1 cellular context compared by ENCODE assay signal in the genomic region with DNA sequence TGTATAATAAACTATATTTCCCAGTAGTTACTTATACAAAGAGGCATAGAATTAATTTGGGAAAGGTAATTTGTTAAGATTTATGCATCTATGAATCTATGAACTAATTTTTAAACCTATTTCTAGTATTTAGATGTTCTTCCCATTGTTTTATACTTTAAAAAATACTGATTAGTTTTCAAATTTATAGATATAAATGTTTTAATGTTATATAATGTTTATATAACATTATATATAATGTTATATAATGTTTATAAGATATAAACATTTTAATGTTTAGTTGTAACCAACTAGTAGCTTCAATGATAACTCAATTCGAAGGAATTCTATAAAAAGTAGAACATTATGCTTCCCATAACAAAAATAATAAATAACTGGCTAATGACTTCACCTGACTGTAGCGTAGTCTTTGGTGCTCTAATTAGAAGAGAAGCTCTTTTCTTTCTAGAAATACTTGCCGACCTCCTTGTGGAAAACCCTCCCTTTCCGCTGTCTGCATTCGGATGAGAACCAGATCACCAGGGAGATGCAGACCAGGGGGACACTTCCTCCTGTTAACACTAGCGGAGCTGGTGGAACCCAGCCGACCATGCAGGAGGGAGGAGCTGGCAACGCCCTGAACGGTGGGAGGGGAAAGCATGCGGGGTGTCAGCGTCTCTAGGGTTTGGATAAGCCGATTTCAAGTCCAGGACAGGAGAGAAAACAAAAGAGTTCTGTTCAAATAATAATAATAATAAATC.
TF ChIP-seq lines count a peak whose summit lies in the region.

No MANE protein-coding gene starts in this region.

TF ChIP-seq in WTC11, 78 proteins besides CTCF, POLR2A, EP300 and RAD21 (continued from another document):
- no peak for TF ChIP-seq ZNF281 (CRISPR knock-in tag; IDR thresholded peaks at IDR 0.05)
- no peak for TF ChIP-seq ZNF396 (CRISPR knock-in tag; IDR thresholded peaks at IDR 0.05; ENCODE audit: borderline replicate concordance)
- no peak for TF ChIP-seq CREB1 (CRISPR knock-in tag; IDR thresholded peaks at IDR 0.05)
